16 cellular contexts compared by ENCODE assay signal in genomic region chr1:170687625-170688024, GRCh38. TPM values are rescaled to one million over a fixed set of nuclear protein-coding genes. Genes with fewer than 3 reads are reported as not detected.
"Had no signal": no experiment of that assay in that cellular context is flagged by ENCODE, and none has a peak within 500 bp of the region (broad histone marks: within the 10 kb centered on the region; RNA-seq: fewer than 3 reads in every experiment).

No MANE protein-coding gene starts in this region.

- H3K4me1 ChIP-seq: pancreas had no signal

- H3K9me3 ChIP-seq: pancreas, thoracic aorta had no signal

- H3K27me3 ChIP-seq: pancreas had no signal

- H3K36me3 ChIP-seq: pancreas, thoracic aorta had no signal

- H3K27ac ChIP-seq: coronary artery, pancreas, thoracic aorta had no signal

- DNase-seq: activated CD4-positive, alpha-beta memory T cell treated with anti-CD3 and anti-CD28 coated beads for 36 hours; activated CD4-positive, alpha-beta T cell treated with anti-CD3 and anti-CD28 coated beads for 36 hours; activated effector memory CD4-positive, alpha-beta T cell treated with Interleukin-2 at 50 U/mL for 16 hours; activated naive CD4-positive, alpha-beta T cell treated with anti-CD3 and anti-CD28 coated beads, Interleukin-2, amount 50 U/mL, for 16 hours; activated T-cell treated with anti-CD3 and anti-CD28 coated beads, Interleukin-2, amount 50 U/mL, for 4 hours; central memory CD4-positive, alpha-beta T cell; pancreas; stimulated activated CD4-positive, alpha-beta T cell treated with anti-CD3 and anti-CD28 coated beads, Interleukin-12 subunit alpha, Interleukin-12 subunit beta, amount 100 ng/mL, for 4 hours; stimulated activated CD4-positive, alpha-beta T cell treated with anti-CD3 and anti-CD28 coated beads, Interleukin-2, amount 100 ng/mL, for 24 hours; T-helper 2 cell had no signal

- H3K4me3 ChIP-seq: coronary artery, pancreas, thoracic aorta had no signal

- ATAC-seq: activated CD4-positive, alpha-beta T cell treated with anti-CD3 and anti-CD28 coated beads for 36 hours; activated T-cell treated with anti-CD3 and anti-CD28 coated beads, Interleukin-2, amount 50 U/mL, for 4 hours; left lobe of liver; pancreas; stimulated activated effector memory CD8-positive, alpha-beta T cell treated with anti-CD3 and anti-CD28 coated beads, Interleukin-12 subunit alpha, Interleukin-12 subunit beta, amount 100 ng/mL, for 72 hours had no signal

RNA-seq across cellular contexts. Expression of gene PRRX1, which starts 23.7 kb away (rescaled TPM):
- total RNA-seq: activated CD4-positive, alpha-beta memory T cell treated with anti-CD3 and anti-CD28 coated beads for 36 hours; activated CD4-positive, alpha-beta T cell treated with anti-CD3 and anti-CD28 coated beads for 36 hours; activated T-cell treated with anti-CD3 and anti-CD28 coated beads, Interleukin-2, amount 50 U/mL, for 4 hours; renal cortical epithelial cell had no signal
- polyA plus RNA-seq: keratinocyte had no signal
